Comparison of ENCODE assay signal across 1 cellular context in genomic region chr10:68871731-68872342, GRCh38.
TF ChIP-seq lines count a peak whose summit lies in the region.

No MANE protein-coding gene starts in this region.

TF ChIP-seq in HEK293, 187 proteins besides CTCF, POLR2A, EP300 and RAD21 (continued from another document and continues in another):
- TF ChIP-seq ZNF600 (tag by site-specific recombination; IDR thresholded peaks at IDR 0.05) = no peak
- peak; percentile 26; the same call in 1 of the 2 replicates for TF ChIP-seq ZBTB20 (tag by site-specific recombination; IDR thresholded peaks at IDR 0.05)
- peak; percentile 91 for TF ChIP-seq HIC1 (tag by site-specific recombination; IDR thresholded peaks at IDR 0.05)
- peak; percentile 75 for TF ChIP-seq ZBTB17 (tag by site-specific recombination; IDR thresholded peaks at IDR 0.05)
- no peak for TF ChIP-seq ZNF292 (tag by site-specific recombination; IDR thresholded peaks at IDR 0.05; ENCODE audit: borderline replicate concordance, low read depth)
- TF ChIP-seq ZNF416 (tag by site-specific recombination; IDR thresholded peaks at IDR 0.05) = no peak
- TF ChIP-seq YY1 (tag by site-specific recombination; IDR thresholded peaks at IDR 0.05) = no peak
- TF ChIP-seq ZNF433 (tag by site-specific recombination; IDR thresholded peaks at IDR 0.05; ENCODE audit: low read depth) = no peak
- no peak for TF ChIP-seq ZNF114 (tag by site-specific recombination; IDR thresholded peaks at IDR 0.05)
- no peak for TF ChIP-seq BCL6B (tag by site-specific recombination; IDR thresholded peaks at IDR 0.05)
- TF ChIP-seq ZIC2 (tag by site-specific recombination; IDR thresholded peaks at IDR 0.05) = peak; percentile 41; the same call in 1 of the 2 replicates
- no peak for TF ChIP-seq HOXD13 (CRISPR knock-in tag; IDR thresholded peaks at IDR 0.05; ENCODE audit: borderline replicate concordance)
- no peak for TF ChIP-seq ZNF146 (tag by site-specific recombination; IDR thresholded peaks at IDR 0.05)
- no peak for TF ChIP-seq ZBTB10 (tag by site-specific recombination; IDR thresholded peaks at IDR 0.05)
- TF ChIP-seq ZNF521 (tag by site-specific recombination; IDR thresholded peaks at IDR 0.05) = no peak
- no peak for TF ChIP-seq GLI4 (tag by site-specific recombination; IDR thresholded peaks at IDR 0.05)
- 0 out of 2 replicates have a peak, but pooled peaks have one; percentile 8 for TF ChIP-seq ZNF664 (tag by site-specific recombination; IDR thresholded peaks at IDR 0.05)
- TF ChIP-seq, protein P1, sequence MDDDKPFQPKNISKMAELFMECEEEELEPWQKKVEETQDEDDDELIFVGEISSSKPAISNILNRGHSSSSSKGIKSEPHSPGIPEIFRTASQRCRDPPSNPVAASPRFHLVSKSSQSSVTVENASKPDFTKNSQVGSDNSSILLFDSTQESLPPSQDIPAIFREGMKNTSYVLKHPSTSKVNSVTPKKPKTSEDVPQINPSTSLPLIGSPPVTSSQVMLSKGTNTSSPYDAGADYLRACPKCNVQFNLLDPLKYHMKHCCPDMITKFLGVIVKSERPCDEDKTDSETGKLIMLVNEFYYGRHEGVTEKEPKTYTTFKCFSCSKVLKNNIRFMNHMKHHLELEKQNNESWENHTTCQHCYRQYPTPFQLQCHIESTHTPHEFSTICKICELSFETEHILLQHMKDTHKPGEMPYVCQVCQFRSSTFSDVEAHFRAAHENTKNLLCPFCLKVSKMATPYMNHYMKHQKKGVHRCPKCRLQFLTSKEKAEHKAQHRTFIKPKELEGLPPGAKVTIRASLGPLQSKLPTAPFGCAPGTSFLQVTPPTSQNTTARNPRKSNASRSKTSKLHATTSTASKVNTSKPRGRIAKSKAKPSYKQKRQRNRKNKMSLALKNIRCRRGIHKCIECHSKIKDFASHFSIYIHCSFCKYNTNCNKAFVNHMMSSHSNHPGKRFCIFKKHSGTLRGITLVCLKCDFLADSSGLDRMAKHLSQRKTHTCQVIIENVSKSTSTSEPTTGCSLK (tag by site-specific recombination; IDR thresholded peaks at IDR 0.05) = no peak
- no peak for TF ChIP-seq ZNF792 (tag by site-specific recombination; IDR thresholded peaks at IDR 0.05)
- no peak; the same call in 1 of the 2 replicates for TF ChIP-seq ZNF623 (tag by site-specific recombination; IDR thresholded peaks at IDR 0.05)
- TF ChIP-seq, protein P2, sequence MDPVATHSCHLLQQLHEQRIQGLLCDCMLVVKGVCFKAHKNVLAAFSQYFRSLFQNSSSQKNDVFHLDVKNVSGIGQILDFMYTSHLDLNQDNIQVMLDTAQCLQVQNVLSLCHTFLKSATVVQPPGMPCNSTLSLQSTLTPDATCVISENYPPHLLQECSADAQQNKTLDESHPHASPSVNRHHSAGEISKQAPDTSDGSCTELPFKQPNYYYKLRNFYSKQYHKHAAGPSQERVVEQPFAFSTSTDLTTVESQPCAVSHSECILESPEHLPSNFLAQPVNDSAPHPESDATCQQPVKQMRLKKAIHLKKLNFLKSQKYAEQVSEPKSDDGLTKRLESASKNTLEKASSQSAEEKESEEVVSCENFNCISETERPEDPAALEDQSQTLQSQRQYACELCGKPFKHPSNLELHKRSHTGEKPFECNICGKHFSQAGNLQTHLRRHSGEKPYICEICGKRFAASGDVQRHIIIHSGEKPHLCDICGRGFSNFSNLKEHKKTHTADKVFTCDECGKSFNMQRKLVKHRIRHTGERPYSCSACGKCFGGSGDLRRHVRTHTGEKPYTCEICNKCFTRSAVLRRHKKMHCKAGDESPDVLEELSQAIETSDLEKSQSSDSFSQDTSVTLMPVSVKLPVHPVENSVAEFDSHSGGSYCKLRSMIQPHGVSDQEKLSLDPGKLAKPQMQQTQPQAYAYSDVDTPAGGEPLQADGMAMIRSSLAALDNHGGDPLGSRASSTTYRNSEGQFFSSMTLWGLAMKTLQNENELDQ (tag by site-specific recombination; IDR thresholded peaks at IDR 0.05; ENCODE audit: low read depth) = no peak
- peak; percentile 33; the same call in 1 of the 2 replicates for TF ChIP-seq ZNF398 (tag by site-specific recombination; IDR thresholded peaks at IDR 0.05)
- TF ChIP-seq, protein P3, sequence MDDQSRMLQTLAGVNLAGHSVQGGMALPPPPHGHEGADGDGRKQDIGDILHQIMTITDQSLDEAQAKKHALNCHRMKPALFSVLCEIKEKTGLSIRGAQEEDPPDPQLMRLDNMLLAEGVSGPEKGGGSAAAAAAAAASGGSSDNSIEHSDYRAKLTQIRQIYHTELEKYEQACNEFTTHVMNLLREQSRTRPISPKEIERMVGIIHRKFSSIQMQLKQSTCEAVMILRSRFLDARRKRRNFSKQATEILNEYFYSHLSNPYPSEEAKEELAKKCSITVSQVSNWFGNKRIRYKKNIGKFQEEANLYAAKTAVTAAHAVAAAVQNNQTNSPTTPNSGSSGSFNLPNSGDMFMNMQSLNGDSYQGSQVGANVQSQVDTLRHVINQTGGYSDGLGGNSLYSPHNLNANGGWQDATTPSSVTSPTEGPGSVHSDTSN (CRISPR knock-in tag; IDR thresholded peaks at IDR 0.05) = no peak
- no peak for TF ChIP-seq ZNF214 (tag by site-specific recombination; IDR thresholded peaks at IDR 0.05; ENCODE audit: borderline replicate concordance)
- TF ChIP-seq, protein P4, sequence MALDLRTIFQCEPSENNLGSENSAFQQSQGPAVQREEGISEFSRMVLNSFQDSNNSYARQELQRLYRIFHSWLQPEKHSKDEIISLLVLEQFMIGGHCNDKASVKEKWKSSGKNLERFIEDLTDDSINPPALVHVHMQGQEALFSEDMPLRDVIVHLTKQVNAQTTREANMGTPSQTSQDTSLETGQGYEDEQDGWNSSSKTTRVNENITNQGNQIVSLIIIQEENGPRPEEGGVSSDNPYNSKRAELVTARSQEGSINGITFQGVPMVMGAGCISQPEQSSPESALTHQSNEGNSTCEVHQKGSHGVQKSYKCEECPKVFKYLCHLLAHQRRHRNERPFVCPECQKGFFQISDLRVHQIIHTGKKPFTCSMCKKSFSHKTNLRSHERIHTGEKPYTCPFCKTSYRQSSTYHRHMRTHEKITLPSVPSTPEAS (tag by site-specific recombination; IDR thresholded peaks at IDR 0.05) = no peak
- peak; percentile 96 for TF ChIP-seq SP7 (tag by site-specific recombination; IDR thresholded peaks at IDR 0.05)
- peak; percentile 33 for TF ChIP-seq ZNF335 (tag by site-specific recombination; conservative IDR thresholded peaks at IDR 0.05)
- TF ChIP-seq KLF7 (tag by site-specific recombination; IDR thresholded peaks at IDR 0.05; ENCODE audit: borderline replicate concordance) = no peak
- peak; percentile 82; the same call in 1 of the 2 replicates for TF ChIP-seq ZNF391 (tag by site-specific recombination; IDR thresholded peaks at IDR 0.05; ENCODE audit: borderline replicate concordance, low read depth)
- TF ChIP-seq ZXDB (tag by site-specific recombination; IDR thresholded peaks at IDR 0.05) = peak; percentile 85
- TF ChIP-seq, protein P5, sequence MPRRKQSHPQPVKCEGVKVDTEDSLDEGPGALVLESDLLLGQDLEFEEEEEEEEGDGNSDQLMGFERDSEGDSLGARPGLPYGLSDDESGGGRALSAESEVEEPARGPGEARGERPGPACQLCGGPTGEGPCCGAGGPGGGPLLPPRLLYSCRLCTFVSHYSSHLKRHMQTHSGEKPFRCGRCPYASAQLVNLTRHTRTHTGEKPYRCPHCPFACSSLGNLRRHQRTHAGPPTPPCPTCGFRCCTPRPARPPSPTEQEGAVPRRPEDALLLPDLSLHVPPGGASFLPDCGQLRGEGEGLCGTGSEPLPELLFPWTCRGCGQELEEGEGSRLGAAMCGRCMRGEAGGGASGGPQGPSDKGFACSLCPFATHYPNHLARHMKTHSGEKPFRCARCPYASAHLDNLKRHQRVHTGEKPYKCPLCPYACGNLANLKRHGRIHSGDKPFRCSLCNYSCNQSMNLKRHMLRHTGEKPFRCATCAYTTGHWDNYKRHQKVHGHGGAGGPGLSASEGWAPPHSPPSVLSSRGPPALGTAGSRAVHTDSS (tag by site-specific recombination; IDR thresholded peaks at IDR 0.05) = no peak
- peak; percentile 75; the same call in 1 of the 2 replicates for TF ChIP-seq KLF17 (tag by site-specific recombination; IDR thresholded peaks at IDR 0.05)
- no peak; the same call in 1 of the 2 replicates for TF ChIP-seq ZBTB6 (tag by site-specific recombination; IDR thresholded peaks at IDR 0.05)
- TF ChIP-seq, protein P6, sequence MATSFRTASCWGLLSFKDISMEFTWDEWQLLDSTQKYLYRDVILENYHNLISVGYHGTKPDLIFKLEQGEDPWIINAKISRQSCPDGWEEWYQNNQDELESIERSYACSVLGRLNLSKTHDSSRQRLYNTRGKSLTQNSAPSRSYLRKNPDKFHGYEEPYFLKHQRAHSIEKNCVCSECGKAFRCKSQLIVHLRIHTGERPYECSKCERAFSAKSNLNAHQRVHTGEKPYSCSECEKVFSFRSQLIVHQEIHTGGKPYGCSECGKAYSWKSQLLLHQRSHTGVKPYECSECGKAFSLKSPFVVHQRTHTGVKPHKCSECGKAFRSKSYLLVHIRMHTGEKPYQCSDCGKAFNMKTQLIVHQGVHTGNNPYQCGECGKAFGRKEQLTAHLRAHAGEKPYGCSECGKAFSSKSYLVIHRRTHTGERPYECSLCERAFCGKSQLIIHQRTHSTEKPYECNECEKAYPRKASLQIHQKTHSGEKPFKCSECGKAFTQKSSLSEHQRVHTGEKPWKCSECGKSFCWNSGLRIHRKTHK (tag by site-specific recombination; IDR thresholded peaks at IDR 0.05) = no peak
- TF ChIP-seq ZNF184 (tag by site-specific recombination; IDR thresholded peaks at IDR 0.05) = peak; percentile 82
- no peak for TF ChIP-seq YY2 (tag by site-specific recombination; IDR thresholded peaks at IDR 0.05)
- peak; percentile 84; the same call in 1 of the 2 replicates for TF ChIP-seq GLI2 (tag by site-specific recombination; IDR thresholded peaks at IDR 0.05; ENCODE audit: borderline replicate concordance, low read depth)
